ENCODE assay signal across 1 cellular context in the genomic region with DNA sequence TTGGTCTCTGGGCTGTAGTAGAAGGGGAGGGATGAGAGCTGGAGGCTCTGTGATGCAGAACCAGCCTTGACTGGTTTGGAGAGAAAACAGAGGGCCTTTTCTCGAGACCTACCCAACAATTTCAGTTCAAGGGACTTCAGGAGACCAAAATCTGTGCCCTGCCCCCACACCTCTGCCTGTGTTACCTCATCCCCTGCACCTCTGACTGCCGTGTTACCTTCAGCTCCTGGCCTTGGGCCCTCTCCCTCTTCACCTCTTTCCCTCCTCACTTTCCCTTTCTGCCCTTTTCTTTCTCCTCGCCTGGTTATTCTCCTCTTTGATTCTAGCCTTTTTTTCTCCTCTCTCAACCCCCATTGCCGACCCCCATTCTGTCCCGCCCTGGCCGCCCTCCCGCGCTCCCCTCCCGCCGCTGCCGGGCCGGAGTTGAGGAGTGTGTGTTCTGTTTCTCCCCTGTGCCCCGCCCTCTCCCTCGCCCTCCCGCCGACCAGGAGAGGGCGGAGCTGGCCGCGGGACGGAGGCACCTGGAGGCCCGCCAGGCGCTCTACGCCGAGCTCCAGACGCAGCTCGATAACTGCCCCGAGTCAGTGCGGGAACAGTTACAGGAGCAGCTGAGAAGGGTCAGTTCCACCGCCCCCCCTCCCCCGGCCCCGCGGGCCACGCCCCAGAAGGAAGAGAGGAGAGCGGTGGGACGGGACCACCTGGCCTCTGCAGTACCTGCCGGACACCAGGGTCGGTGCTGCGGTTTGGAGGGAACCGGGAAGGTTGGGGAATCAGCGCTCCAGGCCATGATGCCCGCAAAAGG.
TF ChIP-seq lines count a peak whose summit lies in the region.

No MANE protein-coding gene starts in this region.

TF ChIP-seq in HEK293, 187 proteins besides CTCF, POLR2A, EP300 and RAD21 (continued from another document and continues in another):
- TF ChIP-seq, protein P1, sequence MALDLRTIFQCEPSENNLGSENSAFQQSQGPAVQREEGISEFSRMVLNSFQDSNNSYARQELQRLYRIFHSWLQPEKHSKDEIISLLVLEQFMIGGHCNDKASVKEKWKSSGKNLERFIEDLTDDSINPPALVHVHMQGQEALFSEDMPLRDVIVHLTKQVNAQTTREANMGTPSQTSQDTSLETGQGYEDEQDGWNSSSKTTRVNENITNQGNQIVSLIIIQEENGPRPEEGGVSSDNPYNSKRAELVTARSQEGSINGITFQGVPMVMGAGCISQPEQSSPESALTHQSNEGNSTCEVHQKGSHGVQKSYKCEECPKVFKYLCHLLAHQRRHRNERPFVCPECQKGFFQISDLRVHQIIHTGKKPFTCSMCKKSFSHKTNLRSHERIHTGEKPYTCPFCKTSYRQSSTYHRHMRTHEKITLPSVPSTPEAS (tag by site-specific recombination; IDR thresholded peaks at IDR 0.05), result peak; percentile 17; the same call in 1 of the 2 replicates
- no peak for TF ChIP-seq ZNF423 (tag by site-specific recombination; IDR thresholded peaks at IDR 0.05)
- TF ChIP-seq KLF1 (tag by site-specific recombination; IDR thresholded peaks at IDR 0.05), result peak; percentile 75
- TF ChIP-seq, protein P2, sequence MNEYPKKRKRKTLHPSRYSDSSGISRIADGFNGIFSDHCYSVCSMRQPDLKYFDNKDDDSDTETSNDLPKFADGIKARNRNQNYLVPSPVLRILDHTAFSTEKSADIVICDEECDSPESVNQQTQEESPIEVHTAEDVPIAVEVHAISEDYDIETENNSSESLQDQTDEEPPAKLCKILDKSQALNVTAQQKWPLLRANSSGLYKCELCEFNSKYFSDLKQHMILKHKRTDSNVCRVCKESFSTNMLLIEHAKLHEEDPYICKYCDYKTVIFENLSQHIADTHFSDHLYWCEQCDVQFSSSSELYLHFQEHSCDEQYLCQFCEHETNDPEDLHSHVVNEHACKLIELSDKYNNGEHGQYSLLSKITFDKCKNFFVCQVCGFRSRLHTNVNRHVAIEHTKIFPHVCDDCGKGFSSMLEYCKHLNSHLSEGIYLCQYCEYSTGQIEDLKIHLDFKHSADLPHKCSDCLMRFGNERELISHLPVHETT (tag by site-specific recombination; IDR thresholded peaks at IDR 0.05), result no peak; the same call in 1 of the 2 replicates
- TF ChIP-seq ZSCAN16 (tag by site-specific recombination; IDR thresholded peaks at IDR 0.05), result no peak
- peak; percentile 89 for TF ChIP-seq ZNF600 (tag by site-specific recombination; IDR thresholded peaks at IDR 0.05)
- TF ChIP-seq ZNF473 (tag by site-specific recombination; IDR thresholded peaks at IDR 0.05), result no peak
- no peak for TF ChIP-seq MEIS1 (CRISPR knock-in tag; IDR thresholded peaks at IDR 0.05; ENCODE audit: borderline replicate concordance)
- no peak for TF ChIP-seq ZNF140 (tag by site-specific recombination; IDR thresholded peaks at IDR 0.05)
- TF ChIP-seq ZNF521 (tag by site-specific recombination; IDR thresholded peaks at IDR 0.05), result no peak
- no peak for TF ChIP-seq HOXC10 (CRISPR knock-in tag; IDR thresholded peaks at IDR 0.05)
- TF ChIP-seq, protein P3, sequence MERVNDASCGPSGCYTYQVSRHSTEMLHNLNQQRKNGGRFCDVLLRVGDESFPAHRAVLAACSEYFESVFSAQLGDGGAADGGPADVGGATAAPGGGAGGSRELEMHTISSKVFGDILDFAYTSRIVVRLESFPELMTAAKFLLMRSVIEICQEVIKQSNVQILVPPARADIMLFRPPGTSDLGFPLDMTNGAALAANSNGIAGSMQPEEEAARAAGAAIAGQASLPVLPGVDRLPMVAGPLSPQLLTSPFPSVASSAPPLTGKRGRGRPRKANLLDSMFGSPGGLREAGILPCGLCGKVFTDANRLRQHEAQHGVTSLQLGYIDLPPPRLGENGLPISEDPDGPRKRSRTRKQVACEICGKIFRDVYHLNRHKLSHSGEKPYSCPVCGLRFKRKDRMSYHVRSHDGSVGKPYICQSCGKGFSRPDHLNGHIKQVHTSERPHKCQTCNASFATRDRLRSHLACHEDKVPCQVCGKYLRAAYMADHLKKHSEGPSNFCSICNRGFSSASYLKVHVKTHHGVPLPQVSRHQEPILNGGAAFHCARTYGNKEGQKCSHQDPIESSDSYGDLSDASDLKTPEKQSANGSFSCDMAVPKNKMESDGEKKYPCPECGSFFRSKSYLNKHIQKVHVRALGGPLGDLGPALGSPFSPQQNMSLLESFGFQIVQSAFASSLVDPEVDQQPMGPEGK (tag by site-specific recombination; IDR thresholded peaks at IDR 0.05), result peak; percentile 89
- TF ChIP-seq, protein P4, sequence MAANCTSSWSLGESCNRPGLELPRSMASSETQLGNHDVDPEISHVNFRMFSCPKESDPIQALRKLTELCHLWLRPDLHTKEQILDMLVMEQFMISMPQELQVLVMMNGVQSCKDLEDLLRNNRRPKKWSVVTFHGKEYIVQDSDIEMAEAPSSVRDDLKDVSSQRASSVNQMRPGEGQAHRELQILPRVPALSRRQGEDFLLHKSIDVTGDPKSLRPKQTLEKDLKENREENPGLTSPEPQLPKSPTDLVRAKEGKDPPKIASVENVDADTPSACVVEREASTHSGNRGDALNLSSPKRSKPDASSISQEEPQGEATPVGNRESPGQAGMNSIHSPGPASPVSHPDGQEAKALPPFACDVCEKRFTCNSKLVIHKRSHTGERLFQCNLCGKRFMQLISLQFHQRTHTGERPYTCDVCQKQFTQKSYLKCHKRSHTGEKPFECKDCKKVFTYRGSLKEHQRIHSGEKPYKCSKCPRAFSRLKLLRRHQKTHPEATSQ (tag by site-specific recombination; IDR thresholded peaks at IDR 0.05), result peak; percentile 63; the same call in 1 of the 2 replicates
- peak; percentile 94 for TF ChIP-seq ZFP37 (tag by site-specific recombination; IDR thresholded peaks at IDR 0.05)
- TF ChIP-seq, protein P5, sequence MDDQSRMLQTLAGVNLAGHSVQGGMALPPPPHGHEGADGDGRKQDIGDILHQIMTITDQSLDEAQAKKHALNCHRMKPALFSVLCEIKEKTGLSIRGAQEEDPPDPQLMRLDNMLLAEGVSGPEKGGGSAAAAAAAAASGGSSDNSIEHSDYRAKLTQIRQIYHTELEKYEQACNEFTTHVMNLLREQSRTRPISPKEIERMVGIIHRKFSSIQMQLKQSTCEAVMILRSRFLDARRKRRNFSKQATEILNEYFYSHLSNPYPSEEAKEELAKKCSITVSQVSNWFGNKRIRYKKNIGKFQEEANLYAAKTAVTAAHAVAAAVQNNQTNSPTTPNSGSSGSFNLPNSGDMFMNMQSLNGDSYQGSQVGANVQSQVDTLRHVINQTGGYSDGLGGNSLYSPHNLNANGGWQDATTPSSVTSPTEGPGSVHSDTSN (CRISPR knock-in tag; IDR thresholded peaks at IDR 0.05), result no peak
- TF ChIP-seq, protein P6, sequence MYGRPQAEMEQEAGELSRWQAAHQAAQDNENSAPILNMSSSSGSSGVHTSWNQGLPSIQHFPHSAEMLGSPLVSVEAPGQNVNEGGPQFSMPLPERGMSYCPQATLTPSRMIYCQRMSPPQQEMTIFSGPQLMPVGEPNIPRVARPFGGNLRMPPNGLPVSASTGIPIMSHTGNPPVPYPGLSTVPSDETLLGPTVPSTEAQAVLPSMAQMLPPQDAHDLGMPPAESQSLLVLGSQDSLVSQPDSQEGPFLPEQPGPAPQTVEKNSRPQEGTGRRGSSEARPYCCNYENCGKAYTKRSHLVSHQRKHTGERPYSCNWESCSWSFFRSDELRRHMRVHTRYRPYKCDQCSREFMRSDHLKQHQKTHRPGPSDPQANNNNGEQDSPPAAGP (tag by site-specific recombination; IDR thresholded peaks at IDR 0.05), result peak; percentile 83
- peak; percentile 57; the same call in 1 of the 2 replicates for TF ChIP-seq ZBTB17 (tag by site-specific recombination; IDR thresholded peaks at IDR 0.05)
- TF ChIP-seq KLF9 (tag by site-specific recombination; IDR thresholded peaks at IDR 0.05; ENCODE audit: low read depth), result peak; percentile 74
- TF ChIP-seq YY1 (tag by site-specific recombination; IDR thresholded peaks at IDR 0.05), result no peak
- peak; percentile 31; the same call in 1 of the 2 replicates for TF ChIP-seq EGR2 (tag by site-specific recombination; IDR thresholded peaks at IDR 0.05; ENCODE audit: low read depth)
- no peak for TF ChIP-seq BCL11A (tag by site-specific recombination; IDR thresholded peaks at IDR 0.05; ENCODE audit: low read depth)
- no peak for TF ChIP-seq ZNF202 (tag by site-specific recombination; IDR thresholded peaks at IDR 0.05; ENCODE audit: borderline replicate concordance)
- no peak for TF ChIP-seq ZNF248 (tag by site-specific recombination; IDR thresholded peaks at IDR 0.05)
- TF ChIP-seq ZNF223 (tag by site-specific recombination; IDR thresholded peaks at IDR 0.05), result no peak
- peak; percentile 75 for TF ChIP-seq ZNF629 (tag by site-specific recombination; IDR thresholded peaks at IDR 0.05)
- TF ChIP-seq, protein P7, sequence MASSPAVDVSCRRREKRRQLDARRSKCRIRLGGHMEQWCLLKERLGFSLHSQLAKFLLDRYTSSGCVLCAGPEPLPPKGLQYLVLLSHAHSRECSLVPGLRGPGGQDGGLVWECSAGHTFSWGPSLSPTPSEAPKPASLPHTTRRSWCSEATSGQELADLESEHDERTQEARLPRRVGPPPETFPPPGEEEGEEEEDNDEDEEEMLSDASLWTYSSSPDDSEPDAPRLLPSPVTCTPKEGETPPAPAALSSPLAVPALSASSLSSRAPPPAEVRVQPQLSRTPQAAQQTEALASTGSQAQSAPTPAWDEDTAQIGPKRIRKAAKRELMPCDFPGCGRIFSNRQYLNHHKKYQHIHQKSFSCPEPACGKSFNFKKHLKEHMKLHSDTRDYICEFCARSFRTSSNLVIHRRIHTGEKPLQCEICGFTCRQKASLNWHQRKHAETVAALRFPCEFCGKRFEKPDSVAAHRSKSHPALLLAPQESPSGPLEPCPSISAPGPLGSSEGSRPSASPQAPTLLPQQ (tag by site-specific recombination; IDR thresholded peaks at IDR 0.05), result no peak; the same call in 1 of the 2 replicates
- 0 out of 2 replicates have a peak, but pooled peaks have one; percentile 24 for TF ChIP-seq RBAK (tag by site-specific recombination; IDR thresholded peaks at IDR 0.05)
- TF ChIP-seq, protein P8, sequence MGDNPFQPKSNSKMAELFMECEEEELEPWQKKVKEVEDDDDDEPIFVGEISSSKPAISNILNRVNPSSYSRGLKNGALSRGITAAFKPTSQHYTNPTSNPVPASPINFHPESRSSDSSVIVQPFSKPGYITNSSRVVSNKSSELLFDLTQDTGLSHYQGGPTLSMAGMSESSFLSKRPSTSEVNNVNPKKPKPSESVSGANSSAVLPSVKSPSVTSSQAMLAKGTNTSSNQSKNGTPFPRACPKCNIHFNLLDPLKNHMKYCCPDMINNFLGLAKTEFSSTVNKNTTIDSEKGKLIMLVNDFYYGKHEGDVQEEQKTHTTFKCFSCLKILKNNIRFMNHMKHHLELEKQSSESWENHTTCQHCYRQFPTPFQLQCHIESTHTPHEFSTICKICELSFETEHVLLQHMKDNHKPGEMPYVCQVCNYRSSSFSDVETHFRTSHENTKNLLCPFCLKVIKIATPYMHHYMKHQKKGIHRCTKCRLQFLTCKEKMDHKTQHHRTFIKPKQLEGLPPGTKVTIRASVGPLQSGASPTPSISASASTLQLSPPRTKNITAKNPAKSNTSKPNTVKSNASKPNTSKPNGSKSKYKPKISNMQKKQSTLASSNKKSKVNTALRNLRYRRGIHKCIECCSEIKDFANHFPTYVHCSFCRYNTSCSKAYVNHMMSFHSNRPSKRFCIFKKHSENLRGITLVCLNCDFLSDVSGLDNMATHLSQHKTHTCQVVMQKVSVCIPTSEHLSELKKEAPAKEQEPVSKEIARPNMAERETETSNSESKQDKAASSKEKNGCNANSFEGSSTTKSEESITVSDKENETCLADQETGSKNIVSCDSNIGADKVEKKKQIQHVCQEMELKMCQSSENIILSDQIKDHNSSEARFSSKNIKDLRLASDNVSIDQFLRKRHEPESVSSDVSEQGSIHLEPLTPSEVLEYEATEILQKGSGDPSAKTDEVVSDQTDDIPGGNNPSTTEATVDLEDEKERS (tag by site-specific recombination; IDR thresholded peaks at IDR 0.05), result no peak
- TF ChIP-seq ZNF138 (tag by site-specific recombination; IDR thresholded peaks at IDR 0.05; ENCODE audit: borderline replicate concordance), result no peak
- peak; percentile 27; the same call in 1 of the 2 replicates for TF ChIP-seq KLF16 (tag by site-specific recombination; IDR thresholded peaks at IDR 0.05)
- TF ChIP-seq ZNF555 (tag by site-specific recombination; conservative IDR thresholded peaks at IDR 0.05), result no peak
- no peak for TF ChIP-seq SETDB1 (IDR thresholded peaks at IDR 0.05; ENCODE audit: insufficient read length, low read length)
- TF ChIP-seq GLI2 (tag by site-specific recombination; IDR thresholded peaks at IDR 0.05; ENCODE audit: borderline replicate concordance, low read depth), result no peak
- no peak for TF ChIP-seq GFI1B (tag by site-specific recombination; IDR thresholded peaks at IDR 0.05)
- no peak for TF ChIP-seq ZNF558 (tag by site-specific recombination; IDR thresholded peaks at IDR 0.05)
- no peak; the same call in none of the 2 replicates for TF ChIP-seq ZFHX2 (tag by site-specific recombination; conservative IDR thresholded peaks at IDR 0.05)
- TF ChIP-seq ZNF791 (tag by site-specific recombination; IDR thresholded peaks at IDR 0.05), result no peak
- TF ChIP-seq, protein P9, sequence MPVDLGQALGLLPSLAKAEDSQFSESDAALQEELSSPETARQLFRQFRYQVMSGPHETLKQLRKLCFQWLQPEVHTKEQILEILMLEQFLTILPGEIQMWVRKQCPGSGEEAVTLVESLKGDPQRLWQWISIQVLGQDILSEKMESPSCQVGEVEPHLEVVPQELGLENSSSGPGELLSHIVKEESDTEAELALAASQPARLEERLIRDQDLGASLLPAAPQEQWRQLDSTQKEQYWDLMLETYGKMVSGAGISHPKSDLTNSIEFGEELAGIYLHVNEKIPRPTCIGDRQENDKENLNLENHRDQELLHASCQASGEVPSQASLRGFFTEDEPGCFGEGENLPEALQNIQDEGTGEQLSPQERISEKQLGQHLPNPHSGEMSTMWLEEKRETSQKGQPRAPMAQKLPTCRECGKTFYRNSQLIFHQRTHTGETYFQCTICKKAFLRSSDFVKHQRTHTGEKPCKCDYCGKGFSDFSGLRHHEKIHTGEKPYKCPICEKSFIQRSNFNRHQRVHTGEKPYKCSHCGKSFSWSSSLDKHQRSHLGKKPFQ (tag by site-specific recombination; IDR thresholded peaks at IDR 0.05), result no peak
- TF ChIP-seq, protein P10, sequence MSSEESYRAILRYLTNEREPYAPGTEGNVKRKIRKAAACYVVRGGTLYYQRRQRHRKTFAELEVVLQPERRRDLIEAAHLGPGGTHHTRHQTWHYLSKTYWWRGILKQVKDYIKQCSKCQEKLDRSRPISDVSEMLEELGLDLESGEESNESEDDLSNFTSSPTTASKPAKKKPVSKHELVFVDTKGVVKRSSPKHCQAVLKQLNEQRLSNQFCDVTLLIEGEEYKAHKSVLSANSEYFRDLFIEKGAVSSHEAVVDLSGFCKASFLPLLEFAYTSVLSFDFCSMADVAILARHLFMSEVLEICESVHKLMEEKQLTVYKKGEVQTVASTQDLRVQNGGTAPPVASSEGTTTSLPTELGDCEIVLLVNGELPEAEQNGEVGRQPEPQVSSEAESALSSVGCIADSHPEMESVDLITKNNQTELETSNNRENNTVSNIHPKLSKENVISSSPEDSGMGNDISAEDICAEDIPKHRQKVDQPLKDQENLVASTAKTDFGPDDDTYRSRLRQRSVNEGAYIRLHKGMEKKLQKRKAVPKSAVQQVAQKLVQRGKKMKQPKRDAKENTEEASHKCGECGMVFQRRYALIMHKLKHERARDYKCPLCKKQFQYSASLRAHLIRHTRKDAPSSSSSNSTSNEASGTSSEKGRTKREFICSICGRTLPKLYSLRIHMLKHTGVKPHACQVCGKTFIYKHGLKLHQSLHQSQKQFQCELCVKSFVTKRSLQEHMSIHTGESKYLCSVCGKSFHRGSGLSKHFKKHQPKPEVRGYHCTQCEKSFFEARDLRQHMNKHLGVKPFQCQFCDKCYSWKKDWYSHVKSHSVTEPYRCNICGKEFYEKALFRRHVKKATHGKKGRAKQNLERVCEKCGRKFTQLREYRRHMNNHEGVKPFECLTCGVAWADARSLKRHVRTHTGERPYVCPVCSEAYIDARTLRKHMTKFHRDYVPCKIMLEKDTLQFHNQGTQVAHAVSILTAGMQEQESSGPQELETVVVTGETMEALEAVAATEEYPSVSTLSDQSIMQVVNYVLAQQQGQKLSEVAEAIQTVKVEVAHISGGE (tag by site-specific recombination; conservative IDR thresholded peaks at IDR 0.05; ENCODE audit: low read depth), result 0 out of 2 replicates have a peak, but pooled peaks have one; percentile 21
